In genomic region chr2:126658316-126658909, GRCh38 we compare ENCODE assay signal across 8 cellular contexts. TPM values are rescaled to one million over a fixed set of nuclear protein-coding genes. Genes with fewer than 3 reads are reported as not detected.
A peak's percentile ranks its signal among the peaks of the same experiment; 100 is the strongest.
DNase-seq lines count a peak whose midpoint lies in the region; ATAC-seq, FAIRE-seq and TF ChIP-seq lines count a peak whose summit lies in the region.

No MANE protein-coding gene starts in this region.

- CTCF ChIA-PET in HepG2 (lab: Yijun Ruan, JAX; ENCODE audit: low intra/inter-chr PET ratio, low total read pairs) = no interaction called here

- H3K4me3 Mint-ChIP-seq in T-helper 17 cell = peak overlapping the region; percentile 96

- H3K4me3 ChIP-seq in liver (ENCODE audit: low read depth in 1 of 3, low read length in 3 of 3) (no peak overlapping the region), HepG2 (replicated peaks in 1 of 3; ENCODE audit: insufficient read depth in 1 of 3, low read depth in 2 of 3, low read length in 3 of 3) (no peak overlapping the region), lower lobe of right lung (peak overlapping the region; percentile 71)

- H3K27me3 ChIP-seq in liver (ENCODE audit: control insufficient read depth in 4 of 4, insufficient read depth in 4 of 4, low read length in 3 of 4) (no peaks in the 10 kb centered on the region), HepG2 (ENCODE audit: control insufficient read depth in 1 of 2, insufficient read depth in 2 of 2, low read length in 2 of 2) (peaks cover 6 to 58% of the 10 kb centered on the region in 2 experiments), lower lobe of right lung (ENCODE audit: low read depth) (no peaks in the 10 kb centered on the region)

- no peaks in the 10 kb centered on the region for H4K20me1 ChIP-seq in HepG2 (ENCODE audit: insufficient read depth, low read length)

- H3K9ac ChIP-seq in liver (ENCODE audit: low read depth in 1 of 2, low read length in 2 of 2) (peak overlapping the region in 1 of 2 donors; percentile 54), HepG2 (ENCODE audit: insufficient read depth, low read depth, low read length) (no peak overlapping the region)

- H3K9me3 ChIP-seq in liver (ENCODE audit: control insufficient read depth in 4 of 4, low read length in 3 of 4) (no peaks in the 10 kb centered on the region), HepG2 (ENCODE audit: low read length) (no peaks in the 10 kb centered on the region), T-helper 17 cell (ENCODE audit: control insufficient read depth, low read length, poor library complexity, severe bottlenecking) (peaks cover 2% of the 10 kb centered on the region), lower lobe of right lung (no peaks in the 10 kb centered on the region)

- no peak overlapping the region for H3K4me2 ChIP-seq in HepG2 (ENCODE audit: low read depth, low read length)

- in situ Hi-C loops in HepG2 (cut with HindIII; ENCODE audit: extremely low pct_ligation_motif_present, low pct_unique_long_range_greater_than_20kb) = no loop called here

- POLR2A ChIA-PET in HepG2 (lab: Yijun Ruan, JAX) = no interaction called here

- TF ChIP-seq POLR2A in HepG2 (IDR thresholded peaks at IDR 0.05; ENCODE audit: insufficient read depth in 1 of 2, low read depth in 2 of 2, low read length in 2 of 2) = no peak

- peak overlapping the region; percentile 98 for H3K27ac Mint-ChIP-seq in T-helper 17 cell

- peak overlapping the region; percentile 69 to 84 for H3K27ac ChIP-seq in liver (ENCODE audit: low read depth in 1 of 2, low read length in 2 of 2)
- no peak overlapping the region for H3K27ac ChIP-seq in HepG2 (ENCODE audit: extremely low read length, insufficient read depth, low read length)
- H3K27ac ChIP-seq in lower lobe of right lung = peak overlapping the region; percentile 96

- H3K4me1 ChIP-seq in liver (ENCODE audit: control insufficient read depth in 4 of 4, insufficient read depth in 4 of 4, low read length in 3 of 4) (peaks cover 6 to 22% (median 10%) of the 10 kb centered on the region in 4 donors), HepG2 (ENCODE audit: insufficient read depth, low read length) (no peaks in the 10 kb centered on the region), lower lobe of right lung (peaks cover 82% of the 10 kb centered on the region)

- no peak for ATAC-seq in HepG2
- no peak for ATAC-seq in T-helper 17 cell
- no peak for ATAC-seq in lower lobe of right lung
- no peak for ATAC-seq in HG02938 (IDR thresholded peaks at IDR 0.05; ENCODE audit: unreplicated experiment)
- ATAC-seq in HG03342 (IDR thresholded peaks at IDR 0.05; ENCODE audit: unreplicated experiment) = no peak

- H2AFZ ChIP-seq in HepG2 (ENCODE audit: low read length) = no peak overlapping the region

- H3K27me3 Mint-ChIP-seq in T-helper 17 cell = no peaks in the 10 kb centered on the region

- TF ChIP-seq CTCF in liver (IDR thresholded peaks at IDR 0.05; ENCODE audit: low read depth, low read length, missing input control) (no peak), HepG2 (CRISPR knock-in tag; IDR thresholded peaks at IDR 0.05) (no peak), lower lobe of right lung (IDR thresholded peaks at IDR 0.05) (no peak)

- intact Hi-C loops in HepG2 (cut with micrococcal nuclease; ENCODE audit: unreplicated experiment) (no loop called here), lower lobe of right lung (cut with DNase I) (no loop called here)

- H3K36me3 ChIP-seq in liver (ENCODE audit: control insufficient read depth in 4 of 4, insufficient read depth in 3 of 4, low read depth in 1 of 4, low read length in 3 of 4) (no peaks in the 10 kb centered on the region), HepG2 (replicated peaks in 1 of 2; ENCODE audit: control insufficient read depth in 1 of 2, insufficient read depth in 2 of 2, low read length in 2 of 2) (no peaks in the 10 kb centered on the region), lower lobe of right lung (no peaks in the 10 kb centered on the region)

- peaks cover 5% of the 10 kb centered on the region for H3K36me3 Mint-ChIP-seq in T-helper 17 cell (ENCODE audit: low read depth)

- no peak for DNase-seq in HepG2 (ENCODE audit: low spot score)
- DNase-seq in T-helper 17 cell = no peak
- DNase-seq in lower lobe of right lung = no peak
- no peak for DNase-seq in kidney tubule cell (ENCODE audit: low spot score)
- DNase-seq in NCI-H2196 (lab: John Stamatoyannopoulos, UW; ENCODE audit: unreplicated experiment) = no peak

- no peak for FAIRE-seq in HepG2 (lab: Jason Lieb, UNC)

- TF ChIP-seq EP300 in HepG2 (IDR thresholded peaks at IDR 0.05; ENCODE audit: low read depth in 2 of 2, low read length in 2 of 2) (no peak), HepG2 (CRISPR knock-in tag; IDR thresholded peaks at IDR 0.05; ENCODE audit: borderline replicate concordance) (no peak)

- peaks cover 68% of the 10 kb centered on the region for H3K4me1 Mint-ChIP-seq in T-helper 17 cell

- BruUV-seq in HepG2 (replicated peaks; lab: Mats Ljungman, UMichigan) = no TSS peak

- WGBS in liver = 80% methylated on average over 2 of the region's 2 CpGs
- WGBS in HepG2 (ENCODE audit: low lambda C conversion rate) = 16% methylated on average over 2 of the region's 2 CpGs

- no peaks in the 10 kb centered on the region for H3K79me2 ChIP-seq in HepG2 (ENCODE audit: insufficient read depth, low read length)

- TF ChIP-seq RAD21 in liver (IDR thresholded peaks at IDR 0.05) = no peak
- TF ChIP-seq RAD21 in HepG2 (CRISPR knock-in tag; IDR thresholded peaks at IDR 0.05) = no peak

TF ChIP-seq in liver, 16 proteins besides CTCF, POLR2A, EP300 and RAD21 (continues in another document):
- TF ChIP-seq TAF1 (conservative IDR thresholded peaks at IDR 0.05) (no peak), RXRA (IDR thresholded peaks at IDR 0.05) (no peak), NR2F2 (IDR thresholded peaks at IDR 0.05) (no peak)
- TF ChIP-seq, protein P1, sequence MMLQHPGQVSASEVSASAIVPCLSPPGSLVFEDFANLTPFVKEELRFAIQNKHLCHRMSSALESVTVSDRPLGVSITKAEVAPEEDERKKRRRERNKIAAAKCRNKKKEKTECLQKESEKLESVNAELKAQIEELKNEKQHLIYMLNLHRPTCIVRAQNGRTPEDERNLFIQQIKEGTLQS (IDR thresholded peaks at IDR 0.05) = no peak
- TF ChIP-seq, protein P2, sequence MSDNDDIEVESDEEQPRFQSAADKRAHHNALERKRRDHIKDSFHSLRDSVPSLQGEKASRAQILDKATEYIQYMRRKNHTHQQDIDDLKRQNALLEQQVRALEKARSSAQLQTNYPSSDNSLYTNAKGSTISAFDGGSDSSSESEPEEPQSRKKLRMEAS (IDR thresholded peaks at IDR 0.05) = no peak

TF ChIP-seq in HepG2, 621 proteins besides CTCF, POLR2A, EP300 and RAD21 (continues in another document):
- TF ChIP-seq NCOA5 (CRISPR knock-in tag; IDR thresholded peaks at IDR 0.05) = no peak
- TF ChIP-seq ZNF782 (CRISPR knock-in tag; IDR thresholded peaks at IDR 0.05; ENCODE audit: borderline replicate concordance) = no peak
- TF ChIP-seq TBX2 (CRISPR knock-in tag; IDR thresholded peaks at IDR 0.05; ENCODE audit: borderline replicate concordance) = no peak
- TF ChIP-seq ZNF691 (CRISPR knock-in tag; IDR thresholded peaks at IDR 0.05; ENCODE audit: borderline replicate concordance, low read depth) = no peak
- TF ChIP-seq SATB2 (CRISPR knock-in tag; IDR thresholded peaks at IDR 0.05) = no peak
- no peak for TF ChIP-seq IRF9 (CRISPR knock-in tag; IDR thresholded peaks at IDR 0.05; ENCODE audit: borderline replicate concordance)

RNA-seq across cellular contexts. Expression of gene GYPC, which starts 2.5 kb away (rescaled TPM):
- total RNA-seq in liver (100 to 1,000 TPM in 1 of 2 donors, 1 to 10 TPM in 1; 8.7 to 419 TPM), HepG2 (2016; rRNA removed; fragmentation: Illumina TruSeq; extraction: Trizol) (not detected in 2 replicates), T-helper 17 cell (10 to 100 TPM; 73.7 to 86.2 TPM), lower lobe of right lung (92.6 TPM)
- polyA plus RNA-seq in liver (10 to 100 TPM in 1 of 2 donors, 1 to 10 TPM in 1; 9.3 to 15.2 TPM), HepG2 (2011; rRNA removed) (0.09 TPM in 1 of 2 replicates, not detected in the other)
- total RNA-seq in HepG2 (2016; cell fraction: cytosol; rRNA removed; fragmentation: Illumina TruSeq; extraction: Trizol; ENCODE audit: low read depth) = not detected in 2 replicates
- not detected in 2 replicates for total RNA-seq in HepG2 (2016; cell fraction: insoluble cytoplasmic fraction; rRNA removed; fragmentation: Illumina TruSeq; extraction: Trizol)
- total RNA-seq in HepG2 (2016; cell fraction: membrane; rRNA removed; fragmentation: Illumina TruSeq; extraction: Trizol) = not detected in 2 replicates
- not detected in 2 replicates for total RNA-seq in HepG2 (2016; cell fraction: nucleus; rRNA removed; fragmentation: Illumina TruSeq; extraction: Trizol)
- not detected in 2 replicates for polyA plus RNA-seq in HepG2 (2011; cell fraction: cytosol; rRNA removed)
- not detected in 2 replicates for polyA plus RNA-seq in HepG2 (2011; cell fraction: nucleus; rRNA removed)
- not detected in 2 replicates for polyA plus RNA-seq in HepG2 (2012)
- polyA plus RNA-seq in HepG2 (2016; cell fraction: cytosol; fragmentation: Illumina TruSeq; extraction: Trizol; ENCODE audit: low read depth) = not detected in 2 replicates
- not detected in 2 replicates for polyA plus RNA-seq in HepG2 (2016; cell fraction: insoluble cytoplasmic fraction; fragmentation: Illumina TruSeq; extraction: Trizol; ENCODE audit: low read depth)
- not detected in 2 replicates for polyA plus RNA-seq in HepG2 (2016; cell fraction: membrane; fragmentation: Illumina TruSeq; extraction: Trizol; ENCODE audit: low read depth)
- polyA plus RNA-seq in HepG2 (2016; cell fraction: nucleus; fragmentation: Illumina TruSeq; extraction: Trizol; ENCODE audit: insufficient read depth, low read depth) = not detected in 2 replicates
- 1.8 and 3.2 TPM in 2 replicates for polyA minus RNA-seq in HepG2 (2011; rRNA and poly(A)+ RNA removed; ENCODE audit: low replicate concordance)
- polyA minus RNA-seq in HepG2 (2011; cell fraction: cytosol; rRNA and poly(A)+ RNA removed) = not detected in 2 replicates
- polyA minus RNA-seq in HepG2 (2011; cell fraction: nucleus; rRNA and poly(A)+ RNA removed) = not detected in 2 replicates

Comparison
In these comparisons a context has a peak if more than half of its experiments do, and no peak if none do; other contexts are left out.
1. RNA of gene GYPC, which starts 2.5 kb away (total RNA-seq): 8.7 to 419 TPM in liver, 92.6 TPM in lower lobe of right lung (single experiment) and 73.7 to 86.2 TPM in T-helper 17 cell; not detected in HepG2; every median in the first group is over 4 times any median in the second.